8 cellular contexts compared by ENCODE assay signal in genomic region chr16:47013172-47013571, GRCh38.
"Had no signal": no experiment of that assay in that cellular context is flagged by ENCODE, and none has a peak within 500 bp of the region (broad histone marks: within the 10 kb centered on the region; RNA-seq: fewer than 3 reads in every experiment).

No MANE protein-coding gene starts in this region.

- H3K36me3 Mint-ChIP-seq: IgD-negative memory B cell had no signal

- H3K4me3 ChIP-seq: GM23248 had no signal

- H3K9me3 Mint-ChIP-seq: IgD-negative memory B cell had no signal

- H3K9ac ChIP-seq: GM23248 had no signal

- DNase-seq: GM23248, HCEC 1CT, KG1 had no signal

- FAIRE-seq: H1, H54, HTR-8/SVneo had no signal

- H3K27me3 Mint-ChIP-seq: IgD-negative memory B cell had no signal

- H3K27ac ChIP-seq: GM23248 had no signal

- H2AFZ ChIP-seq: GM23248 had no signal

- H3K4me3 Mint-ChIP-seq: H9, IgD-negative memory B cell had no signal
